ENCODE assay signal across 21 cellular contexts in the genomic region with DNA sequence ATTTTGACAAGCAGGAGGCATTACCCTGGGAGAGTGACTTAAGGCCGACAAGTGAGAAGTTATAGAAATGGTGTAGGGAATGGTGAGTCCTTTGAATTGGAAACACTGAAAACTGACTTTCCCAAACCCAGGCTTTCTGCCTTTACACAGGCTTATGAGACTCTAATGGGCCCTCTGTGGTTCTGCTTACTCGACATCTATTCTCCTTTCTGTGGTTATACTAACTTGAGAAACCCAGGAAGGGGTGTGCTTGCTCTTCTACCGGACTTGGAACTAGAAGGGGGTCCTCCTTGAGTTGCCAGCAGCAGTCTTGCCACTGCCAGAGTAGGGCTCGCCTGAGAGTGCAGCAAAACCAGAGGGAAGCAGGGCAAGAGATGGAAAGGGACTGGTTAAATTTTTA.
DNase-seq lines count a peak whose midpoint lies in the region; ATAC-seq, FAIRE-seq and TF ChIP-seq lines count a peak whose summit lies in the region.
"Had no signal": no experiment of that assay in that cellular context is flagged by ENCODE, and none has a peak within 500 bp of the region (broad histone marks: within the 10 kb centered on the region; RNA-seq: fewer than 3 reads in every experiment).

No MANE protein-coding gene starts in this region.

- no peaks in the 10 kb centered on the region for H3K27me3 ChIP-seq in K562 (ENCODE audit: control insufficient read depth in 2 of 2, insufficient read depth in 2 of 2, low read length in 2 of 2)
- H3K27me3 ChIP-seq: foreskin keratinocyte, hepatocyte, Peyer's patch had no signal

- 32% methylated on average over 4 of the region's 4 CpGs for WGBS in K562 (ENCODE audit: insufficient coverage, low coverage, missing lambda C conversion rate)

- peak overlapping the region; percentile 54 for H3K4me3 Mint-ChIP-seq in activated naive CD4-positive, alpha-beta T cell treated with anti-CD3 and anti-CD28 coated beads for 36 hours
- peak overlapping the region; percentile 48 to 59 (median 55) for H3K4me3 Mint-ChIP-seq in T-cell
- no peak overlapping the region for H3K4me3 Mint-ChIP-seq in glutamatergic neuron (ENCODE audit: unreplicated experiment)
- H3K4me3 Mint-ChIP-seq: neural crest cell had no signal

- H3K4me2 ChIP-seq in K562 (ENCODE audit: insufficient read depth, low read length): no peak overlapping the region
- H3K4me2 ChIP-seq: hepatocyte had no signal

- no peak overlapping the region for H3K4me3 ChIP-seq in K562
- H3K4me3 ChIP-seq: HAP-1, hepatocyte, Peyer's patch, psoas muscle, thoracic aorta had no signal

- TF ChIP-seq CTCF in K562 (IDR thresholded peaks at IDR 0.05 in 2 of 3, conservative IDR thresholded peaks at IDR 0.05 in 1 of 3; ENCODE audit: insufficient read depth in 2 of 3, low read depth in 1 of 3, low read length in 3 of 3): no peak
- TF ChIP-seq CTCF in glutamatergic neuron (IDR thresholded peaks at IDR 0.05; ENCODE audit: partially characterized antibody, unreplicated experiment): no peak

- H4K20me1 ChIP-seq in K562 (replicated peaks; ENCODE audit: control insufficient read depth, insufficient read depth, low read length): no peaks in the 10 kb centered on the region

- ATAC-seq in T-cell (replicated peaks in 1 of 4): peak in 3 of 4 experiments; percentile 25 to 46 (median 36)
- ATAC-seq in K562: peak; percentile 11; the same call in 2 of the 3 replicates
- ATAC-seq in stimulated activated naive CD8-positive, alpha-beta T cell treated with anti-CD3 and anti-CD28 coated beads, Interleukin-15, Interleukin-2, amounts not matched to agents 100 U/mL and 50 U/mL, for 24 hours: peak; percentile 55
- ATAC-seq in GM21576 (IDR thresholded peaks at IDR 0.05; ENCODE audit: unreplicated experiment): no peak
- ATAC-seq: foreskin keratinocyte, psoas muscle had no signal

- no peaks in the 10 kb centered on the region for H3K9me3 Mint-ChIP-seq in activated naive CD4-positive, alpha-beta T cell treated with anti-CD3 and anti-CD28 coated beads for 36 hours
- H3K9me3 Mint-ChIP-seq in T-cell (peaks cover 0 to 3% (median 0%) of the 10 kb centered on the region in 3 donors), glutamatergic neuron (ENCODE audit: unreplicated experiment) (no peaks in the 10 kb centered on the region)
- H3K9me3 Mint-ChIP-seq: neural crest cell had no signal

- H3K4me1 Mint-ChIP-seq in activated naive CD4-positive, alpha-beta T cell treated with anti-CD3 and anti-CD28 coated beads for 36 hours (ENCODE audit: low read depth): peaks cover 91% of the 10 kb centered on the region
- H3K4me1 Mint-ChIP-seq in T-cell (peaks cover 93 to 95% (median 94%) of the 10 kb centered on the region in 3 donors), glutamatergic neuron (ENCODE audit: low read depth, unreplicated experiment) (no peaks in the 10 kb centered on the region)
- H3K4me1 Mint-ChIP-seq: neural crest cell had no signal

- in situ Hi-C loops in K562 (cut with MboI): no loop called here

- no peaks in the 10 kb centered on the region for H3K9me1 ChIP-seq in K562 (ENCODE audit: control insufficient read depth, insufficient read depth, low read length)

- peak overlapping the region; percentile 61 for H2AFZ ChIP-seq in K562 (ENCODE audit: low read depth, low read length)
- H2AFZ ChIP-seq: hepatocyte had no signal

- H3K27me3 Mint-ChIP-seq in activated naive CD4-positive, alpha-beta T cell treated with anti-CD3 and anti-CD28 coated beads for 36 hours (ENCODE audit: low read depth): no peaks in the 10 kb centered on the region
- H3K27me3 Mint-ChIP-seq in T-cell (no peaks in the 10 kb centered on the region), glutamatergic neuron (ENCODE audit: unreplicated experiment) (no peaks in the 10 kb centered on the region)

- peak overlapping the region; percentile 83 for H3K27ac Mint-ChIP-seq in activated naive CD4-positive, alpha-beta T cell treated with anti-CD3 and anti-CD28 coated beads for 36 hours
- H3K27ac Mint-ChIP-seq in T-cell: peak overlapping the region; percentile 93 to 94
- H3K27ac Mint-ChIP-seq in glutamatergic neuron (ENCODE audit: unreplicated experiment): no peak overlapping the region

- no peak for TF ChIP-seq POLR2A in K562 (conservative IDR thresholded peaks at IDR 0.05)

- peaks cover 19% of the 10 kb centered on the region for H3K36me3 Mint-ChIP-seq in activated naive CD4-positive, alpha-beta T cell treated with anti-CD3 and anti-CD28 coated beads for 36 hours (ENCODE audit: low read depth)
- H3K36me3 Mint-ChIP-seq in T-cell (peaks cover 56% of the 10 kb centered on the region), glutamatergic neuron (ENCODE audit: unreplicated experiment) (no peaks in the 10 kb centered on the region)

- no peak overlapping the region for H3K9ac ChIP-seq in K562 (ENCODE audit: insufficient read depth in 1 of 2, low read depth in 2 of 2, low read length in 2 of 2)

- no peak for FAIRE-seq in K562 (lab: Jason Lieb, UNC)

- H3K79me2 ChIP-seq in K562 (ENCODE audit: control insufficient read depth, insufficient read depth, low read length): no peaks in the 10 kb centered on the region
- H3K79me2 ChIP-seq: hepatocyte had no signal

- H3K4me1 ChIP-seq in K562 (replicated peaks in 1 of 2; ENCODE audit: control insufficient read depth in 2 of 2, insufficient read depth in 2 of 2, low read length in 2 of 2): peaks cover 0 to 35% of the 10 kb centered on the region in 2 experiments; a peak in 4 of 5 replicates
- H3K4me1 ChIP-seq: HAP-1 had no signal

- no peak for TF ChIP-seq EP300 in K562 (IDR thresholded peaks at IDR 0.05; ENCODE audit: low read length)

- no TSS peak for BruUV-seq in K562 (replicated peaks; lab: Mats Ljungman, UMichigan)

- DNase-seq in activated naive CD4-positive, alpha-beta T cell treated with anti-CD3 and anti-CD28 coated beads for 36 hours: no peak
- no peak for DNase-seq in activated naive CD4-positive, alpha-beta T cell treated with Interleukin-2 at 50 U/mL for 16 hours
- DNase-seq in T-cell (no peak), K562 (ENCODE audit: extremely low read depth in 1 of 4, low spot score in 3 of 4) (no peak), glutamatergic neuron (no peak), NCI-H2227 treated with DMSO at 0.1 percent for 48 hours (lab: John Stamatoyannopoulos, UW) (no peak)
- DNase-seq in stimulated activated naive CD8-positive, alpha-beta T cell treated with anti-CD3 and anti-CD28 coated beads, Interleukin-15, Interleukin-2, amounts not matched to agents 100 U/mL and 50 U/mL, for 24 hours: no peak
- DNase-seq: activated gamma-delta T cell, cerebellar nuclear complex, foreskin keratinocyte, NCI-H1436 treated with DMSO at 0.1 percent for 48 hours, NCI-H510A, Peyer's patch, psoas muscle, WERI-Rb-1 had no signal

- POLR2A ChIA-PET in T-cell (lab: Charles Lee): interaction anchor here in 1 of 2 donors (0.9 kb wide), 1 partner anchor 63 kb away, joined by 4 read pairs; no protein-coding TSS in a partner anchor
- POLR2A ChIA-PET in K562 (lab: Yijun Ruan, JAX): interaction anchor here (1.1 to 2.1 kb wide), 3 partner anchors 8 to 40 kb away, joined by 3 to 6 read pairs (median 4); no protein-coding TSS in a partner anchor

- H3K36me3 ChIP-seq in K562 (ENCODE audit: control insufficient read depth, insufficient read depth, low read length): no peaks in the 10 kb centered on the region; the same call in 2 of the 3 replicates
- H3K36me3 ChIP-seq: HAP-1, Peyer's patch, thoracic aorta, WERI-Rb-1 had no signal

- H3K9me3 ChIP-seq in K562 (replicated peaks; ENCODE audit: control insufficient read depth, insufficient read depth, low read depth, low read length): no peaks in the 10 kb centered on the region
- H3K9me3 ChIP-seq: HAP-1, Peyer's patch, psoas muscle, thoracic aorta had no signal

- peak overlapping the region; percentile 24; the same call in 1 of the 3 replicates for H3K27ac ChIP-seq in K562 (ENCODE audit: extremely low read depth, low read depth, low read length)
- H3K27ac ChIP-seq: C4-2B, foreskin keratinocyte, hepatocyte, psoas muscle, thoracic aorta, WERI-Rb-1 had no signal

- intact Hi-C loops in activated naive CD4-positive, alpha-beta T cell treated with anti-CD3 and anti-CD28 coated beads for 36 hours (cut with micrococcal nuclease): loop anchor here (1.0 kb wide), 1 partner anchor 8 kb away; no protein-coding TSS in a partner anchor
- intact Hi-C loops in K562 (cut with micrococcal nuclease): loop anchor here (5.0 kb wide), 1 partner anchor 46 kb away; no protein-coding TSS in a partner anchor

- CTCF ChIA-PET in activated naive CD4-positive, alpha-beta T cell treated with anti-CD3 and anti-CD28 coated beads for 36 hours (lab: Charles Lee): interaction anchor here (0.7 kb wide), 1 partner anchor 15 kb away, joined by 3 read pairs; no protein-coding TSS in a partner anchor
- CTCF ChIA-PET in T-cell (lab: Charles Lee): interaction anchor here in 1 of 2 donors (1.0 to 1.6 kb wide), 2 partner anchors 19 to 61 kb away, joined by 3 read pairs; no protein-coding TSS in a partner anchor
- CTCF ChIA-PET in K562 (lab: Yijun Ruan, JAX; ENCODE audit: low intra/inter-chr PET ratio): interaction anchor here (1.0 kb wide), 2 partner anchors 9 to 127 kb away, joined by 3 read pairs; no protein-coding TSS in a partner anchor

- TF ChIP-seq RAD21 in K562 (CRISPR knock-in tag; conservative IDR thresholded peaks at IDR 0.05 in 1 of 2, IDR thresholded peaks at IDR 0.05 in 1 of 2): no peak

TF ChIP-seq in K562, 482 proteins besides CTCF, POLR2A, EP300 and RAD21 (continues in another document):
- TF ChIP-seq SMAD4 (CRISPR knock-in tag; conservative IDR thresholded peaks at IDR 0.05): no peak
- TF ChIP-seq CAMTA2 (CRISPR knock-in tag; conservative IDR thresholded peaks at IDR 0.05): no peak
